In the genomic region with DNA sequence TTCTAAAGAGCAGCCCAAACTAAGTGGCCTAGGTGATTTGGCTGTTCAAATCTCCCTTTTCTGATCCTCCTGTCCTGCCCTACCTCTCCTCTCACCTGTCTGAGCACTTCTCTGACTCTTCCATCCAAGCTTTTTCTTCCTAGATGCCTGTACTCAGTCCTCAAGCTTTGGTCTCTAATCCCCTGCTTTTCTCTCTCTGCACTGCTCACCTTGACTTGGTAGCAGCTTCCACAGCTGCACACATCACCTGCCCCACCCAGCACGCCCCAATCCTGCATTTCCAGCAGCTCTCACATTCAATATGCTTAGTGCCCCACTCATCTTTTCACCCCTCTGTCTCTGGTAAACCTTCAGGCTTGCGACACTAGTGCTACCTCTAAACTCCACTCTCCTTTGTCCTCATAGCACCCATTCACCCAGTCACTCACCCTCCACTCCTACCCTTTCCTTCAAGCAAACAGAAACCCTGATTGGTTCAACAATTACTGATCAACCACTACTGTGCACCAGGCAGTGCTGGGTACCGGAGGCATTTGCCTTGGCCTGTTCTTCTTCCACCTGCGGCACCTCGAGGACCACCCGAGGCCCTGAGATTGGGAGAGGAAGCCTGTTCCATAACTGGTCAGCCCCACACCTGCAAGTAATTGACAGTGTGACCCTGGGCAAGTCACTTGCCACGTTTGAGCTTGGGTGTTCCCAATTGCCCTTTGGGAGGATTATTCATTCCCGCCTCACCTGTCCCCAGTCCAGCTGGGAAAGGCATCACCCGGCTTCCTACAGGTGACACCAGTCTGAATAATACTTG, we compare ENCODE assay signal across 24 cellular contexts.
A peak's percentile ranks its signal among the peaks of the same experiment; 100 is the strongest.
DNase-seq lines count a peak whose midpoint lies in the region; FAIRE-seq and TF ChIP-seq lines count a peak whose summit lies in the region.
"Had no signal": no experiment of that assay in that cellular context is flagged by ENCODE, and none has a peak within 500 bp of the region (broad histone marks: within the 10 kb centered on the region; RNA-seq: fewer than 3 reads in every experiment).

No MANE protein-coding gene starts in this region.

- peak; percentile 52 for DNase-seq in NCI-H2171 treated with DMSO at 0.1 percent for 48 hours (lab: John Stamatoyannopoulos, UW)
- DNase-seq in NCI-H2171 (lab: John Stamatoyannopoulos, UW) = no peak
- peak; percentile 36 for DNase-seq in COLO668 (lab: John Stamatoyannopoulos, UW; ENCODE audit: unreplicated experiment)
- DNase-seq in activated T-helper 2 cell treated with anti-CD3 and anti-CD28 coated beads, Interferon-gamma antibody, Interleukin-2, Interleukin-4, amounts not matched to agents 10 μg/mL and 5 μg/mL and 100 μg/mL, durations not matched to agents 14 hours and 24 hours and 36 hours (ENCODE audit: low spot score) = peak; percentile 6
- peak; percentile 65 for DNase-seq in mesenteric fat pad (ENCODE audit: low spot score)
- no peak for DNase-seq in frontal cortex (ENCODE audit: low spot score in 2 of 2)
- no peak for DNase-seq in central memory CD4-positive, alpha-beta T cell
- no peak for DNase-seq in Caco-2
- DNase-seq: 8988T; activated CD4-positive, alpha-beta T cell treated with anti-CD3 and anti-CD28 coated beads, Interleukin-2, amount 50 U/mL, for 1 hour; activated T-cell treated with anti-CD3 and anti-CD28 coated beads, Interleukin-2, amount 50 U/mL, for 4 hours; amygdala; caudate nucleus; effector CD8-positive, alpha-beta T cell; GF-D8; heart right ventricle; immature natural killer cell; ovary; Peyer's patch; stimulated activated CD4-positive, alpha-beta T cell treated with anti-CD3 and anti-CD28 coated beads, Interleukin-1b, Interleukin-23, amount 100 ng/mL, for 48 hours had no signal

- H3K9me3 Mint-ChIP-seq in activated T-helper 2 cell treated with anti-CD3 and anti-CD28 coated beads, Interferon-gamma antibody, Interleukin-2, Interleukin-4, amounts not matched to agents 10 μg/mL and 5 μg/mL and 100 μg/mL, durations not matched to agents 14 hours and 24 hours and 36 hours = no peaks in the 10 kb centered on the region
- H3K9me3 Mint-ChIP-seq in Caco-2 (ENCODE audit: unreplicated experiment) = no peaks in the 10 kb centered on the region
- H3K9me3 Mint-ChIP-seq: activated T-cell treated with anti-CD3 and anti-CD28 coated beads, Interleukin-2, amount 50 U/mL, for 4 hours; immature natural killer cell had no signal

- no peak for FAIRE-seq in frontal cortex (lab: Jason Lieb, UNC)
- FAIRE-seq: GM12878, TTC549 had no signal

- CTCF ChIA-PET in Caco-2 (lab: Charles Lee) = no interaction called here

- H3K27me3 Mint-ChIP-seq in activated T-helper 2 cell treated with anti-CD3 and anti-CD28 coated beads, Interferon-gamma antibody, Interleukin-2, Interleukin-4, amounts not matched to agents 10 μg/mL and 5 μg/mL and 100 μg/mL, durations not matched to agents 14 hours and 24 hours and 36 hours (ENCODE audit: low read depth) = no peaks in the 10 kb centered on the region
- H3K27me3 Mint-ChIP-seq in Caco-2 (ENCODE audit: insufficient read depth, unreplicated experiment) = no peaks in the 10 kb centered on the region

- H3K27me3 ChIP-seq in Caco-2 (replicated peaks; ENCODE audit: control insufficient read depth, insufficient read depth, low read length) = no peaks in the 10 kb centered on the region
- H3K27me3 ChIP-seq: BLaER1, heart right ventricle, ovary, Peyer's patch had no signal

- H3K27ac Mint-ChIP-seq in activated T-helper 2 cell treated with anti-CD3 and anti-CD28 coated beads, Interferon-gamma antibody, Interleukin-2, Interleukin-4, amounts not matched to agents 10 μg/mL and 5 μg/mL and 100 μg/mL, durations not matched to agents 14 hours and 24 hours and 36 hours = peak overlapping the region; percentile 58
- H3K27ac Mint-ChIP-seq in Caco-2 (ENCODE audit: unreplicated experiment) = no peak overlapping the region

- POLR2A ChIA-PET in Caco-2 (lab: Charles Lee) = no interaction called here

- no peaks in the 10 kb centered on the region for H3K36me3 ChIP-seq in Caco-2 (ENCODE audit: control insufficient read depth, insufficient read depth, low read length)
- H3K36me3 ChIP-seq: BLaER1, heart right ventricle, ovary, Peyer's patch had no signal

- H3K4me1 ChIP-seq in Caco-2 = peaks cover 18% of the 10 kb centered on the region

- intact Hi-C loops in activated T-helper 2 cell treated with anti-CD3 and anti-CD28 coated beads, Interferon-gamma antibody, Interleukin-2, Interleukin-4, amounts not matched to agents 10 μg/mL and 5 μg/mL and 100 μg/mL, durations not matched to agents 14 hours and 24 hours and 36 hours (cut with micrococcal nuclease) = no loop called here
- intact Hi-C loops in Caco-2 (cut with micrococcal nuclease; ENCODE audit: unreplicated experiment) = no loop called here

- peaks cover 44% of the 10 kb centered on the region for H3K4me1 Mint-ChIP-seq in activated T-helper 2 cell treated with anti-CD3 and anti-CD28 coated beads, Interferon-gamma antibody, Interleukin-2, Interleukin-4, amounts not matched to agents 10 μg/mL and 5 μg/mL and 100 μg/mL, durations not matched to agents 14 hours and 24 hours and 36 hours (ENCODE audit: low read depth)
- H3K4me1 Mint-ChIP-seq in Caco-2 (ENCODE audit: low read depth, unreplicated experiment) = peaks cover 18% of the 10 kb centered on the region

- H3K4me3 ChIP-seq in Caco-2 (ENCODE audit: low read depth, low read length) = no peak overlapping the region
- H3K4me3 ChIP-seq: BLaER1, GM12878, heart right ventricle, ovary, Peyer's patch, SK-N-MC had no signal

- BruUV-seq in Caco-2 (replicated peaks; lab: Mats Ljungman, UMichigan) = no TSS peak

- H3K36me3 Mint-ChIP-seq in activated T-helper 2 cell treated with anti-CD3 and anti-CD28 coated beads, Interferon-gamma antibody, Interleukin-2, Interleukin-4, amounts not matched to agents 10 μg/mL and 5 μg/mL and 100 μg/mL, durations not matched to agents 14 hours and 24 hours and 36 hours (ENCODE audit: low read depth) = peaks cover 63% of the 10 kb centered on the region
- no peaks in the 10 kb centered on the region for H3K36me3 Mint-ChIP-seq in Caco-2 (ENCODE audit: insufficient read depth, unreplicated experiment)

- no peak for TF ChIP-seq CTCF in Caco-2 (IDR thresholded peaks at IDR 0.05; ENCODE audit: insufficient read depth in 1 of 2, low read depth in 1 of 2, low read length in 1 of 2, severe bottlenecking in 1 of 2, unreplicated experiment in 1 of 2)

- H3K4me3 Mint-ChIP-seq in activated T-helper 2 cell treated with anti-CD3 and anti-CD28 coated beads, Interferon-gamma antibody, Interleukin-2, Interleukin-4, amounts not matched to agents 10 μg/mL and 5 μg/mL and 100 μg/mL, durations not matched to agents 14 hours and 24 hours and 36 hours (ENCODE audit: low read depth) = no peak overlapping the region
- H3K4me3 Mint-ChIP-seq in Caco-2 (ENCODE audit: unreplicated experiment) = no peak overlapping the region
- H3K4me3 Mint-ChIP-seq: activated T-cell treated with anti-CD3 and anti-CD28 coated beads, Interleukin-2, amount 50 U/mL, for 4 hours; immature natural killer cell had no signal

- H3K9me3 ChIP-seq in Caco-2 = no peaks in the 10 kb centered on the region
- H3K9me3 ChIP-seq: BLaER1, heart right ventricle, ovary, Peyer's patch had no signal

Comparison
In these comparisons a context has a peak if more than half of its experiments do, and no peak if none do; other contexts are left out.
1. DNase-seq: peak in NCI-H2171 treated with DMSO at 0.1 percent for 48 hours (single experiment), COLO668 (single experiment), activated T-helper 2 cell treated with anti-CD3 and anti-CD28 coated beads, Interferon-gamma antibody, Interleukin-2, Interleukin-4, amounts not matched to agents 10 μg/mL and 5 μg/mL and 100 μg/mL, durations not matched to agents 14 hours and 24 hours and 36 hours (single experiment) and mesenteric fat pad (single experiment); none in NCI-H2171 (single experiment), frontal cortex (0 of 2), central memory CD4-positive, alpha-beta T cell (single experiment) and Caco-2 (0 of 2).